ENCODE assay signal across 14 cellular contexts in genomic region chr10:131561897-131562296, GRCh38.
DNase-seq lines count a peak whose midpoint lies in the region; TF ChIP-seq lines count a peak whose summit lies in the region.
"Had no signal": no experiment of that assay in that cellular context is flagged by ENCODE, and none has a peak within 500 bp of the region (broad histone marks: within the 10 kb centered on the region; RNA-seq: fewer than 3 reads in every experiment).

No MANE protein-coding gene starts in this region.

- no peaks in the 10 kb centered on the region for H3K27me3 ChIP-seq in testis

- CTCF ChIA-PET in MCF 10A (lab: Yijun Ruan, JAX) = no interaction called here

- TF ChIP-seq POLR2A in testis (IDR thresholded peaks at IDR 0.05) = no peak

- intact Hi-C loops in testis (cut with DNase I; ENCODE audit: low total_unique reads) (no loop called here), MCF 10A (cut with micrococcal nuclease) (no loop called here)

- POLR2A ChIA-PET in MCF 10A (lab: Yijun Ruan, JAX) = interaction anchor here (0.7 kb wide), 1 partner anchor 1485 kb away, joined by 3 read pairs; no protein-coding TSS in a partner anchor

- no peaks in the 10 kb centered on the region for H3K4me1 ChIP-seq in testis

- no peak overlapping the region for H3K4me3 ChIP-seq in testis

- H3K36me3 ChIP-seq in testis (ENCODE audit: low read depth, missing control alignments) = no peaks in the 10 kb centered on the region

- H3K27ac Mint-ChIP-seq in MCF 10A (ENCODE audit: low read depth, unreplicated experiment) = no peak overlapping the region
- H3K27ac Mint-ChIP-seq: CD8-positive, alpha-beta T cell had no signal

- no peaks in the 10 kb centered on the region for H3K27me3 Mint-ChIP-seq in MCF 10A (ENCODE audit: insufficient read depth, unreplicated experiment)

- 87 to 89% methylated on average over 5 of the region's 5 CpGs for WGBS in testis, 2 donors

- peaks cover 35% of the 10 kb centered on the region for H3K9me3 Mint-ChIP-seq in MCF 10A (ENCODE audit: unreplicated experiment)

- BruUV-seq in MCF 10A (replicated peaks; lab: Mats Ljungman, UMichigan) = no TSS peak

- H3K27ac ChIP-seq in testis = no peak overlapping the region
- H3K27ac ChIP-seq: 22Rv1 had no signal

- H3K36me3 Mint-ChIP-seq in MCF 10A (ENCODE audit: insufficient read depth, unreplicated experiment) = peaks cover 5% of the 10 kb centered on the region
- H3K36me3 Mint-ChIP-seq: CD8-positive, alpha-beta T cell had no signal

- no peaks in the 10 kb centered on the region for H3K4me1 Mint-ChIP-seq in MCF 10A (ENCODE audit: insufficient read depth, unreplicated experiment)

- DNase-seq in NCI-H1092 treated with DMSO at 0.1 percent for 48 hours (lab: John Stamatoyannopoulos, UW) (peak; percentile 14), NCI-H1092 (lab: John Stamatoyannopoulos, UW) (no peak), DMS153 treated with DMSO at 0.1 percent for 48 hours (lab: John Stamatoyannopoulos, UW; ENCODE audit: unreplicated experiment) (peak; percentile 31), NCI-H69 (lab: John Stamatoyannopoulos, UW) (peak; percentile 17), ecto neural progenitor cell (ENCODE audit: low spot score) (peak; percentile 24), testis (no peak), MCF 10A (ENCODE audit: unreplicated experiment) (no peak), NCI-H1930 (lab: John Stamatoyannopoulos, UW) (no peak)
- DNase-seq: CD8-positive, alpha-beta T cell; KG1; NCI-H1417 treated with DMSO at 0.1 percent for 48 hours; NCI-H2171 treated with DMSO at 0.1 percent for 48 hours; NCI-H526 treated with DMSO at 0.1 percent for 48 hours had no signal

- no peak overlapping the region for H3K4me3 Mint-ChIP-seq in MCF 10A (ENCODE audit: unreplicated experiment)
- H3K4me3 Mint-ChIP-seq: CD8-positive, alpha-beta T cell had no signal

- no peaks in the 10 kb centered on the region for H3K9me3 ChIP-seq in testis

- TF ChIP-seq CTCF in testis (IDR thresholded peaks at IDR 0.05) (no peak), MCF 10A (IDR thresholded peaks at IDR 0.05; ENCODE audit: unreplicated experiment) (no peak)

Comparison
In these comparisons a context has a peak if more than half of its experiments do, and no peak if none do; other contexts are left out.
1. DNase-seq: peak in NCI-H1092 treated with DMSO at 0.1 percent for 48 hours (single experiment), DMS153 treated with DMSO at 0.1 percent for 48 hours (single experiment), NCI-H69 (single experiment) and ecto neural progenitor cell (single experiment); none in NCI-H1092 (single experiment), testis (single experiment), MCF 10A (single experiment) and NCI-H1930 (0 of 2).